ENCODE assay signal across 23 cellular contexts in the genomic region with DNA sequence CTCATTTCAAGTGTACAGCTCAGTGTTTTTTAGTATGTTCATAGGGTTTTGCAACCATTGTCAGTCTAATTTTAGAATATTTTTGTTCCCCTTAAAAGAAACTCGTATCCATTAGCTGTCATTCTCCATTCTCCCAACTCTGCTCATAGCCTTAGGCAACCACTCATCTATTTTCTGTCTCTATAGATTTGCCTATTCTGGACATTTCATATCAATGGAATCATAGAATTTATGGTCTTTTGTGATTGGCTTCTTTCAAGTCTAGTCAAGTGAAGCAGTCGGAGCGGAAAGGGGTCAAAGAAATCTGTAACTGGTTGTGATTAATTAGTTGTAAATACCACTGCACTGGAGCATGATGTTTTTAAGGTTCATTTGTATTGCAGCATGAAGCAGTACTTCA. TPM values are rescaled to one million over a fixed set of nuclear protein-coding genes. Genes with fewer than 3 reads are reported as not detected.
A peak's percentile ranks its signal among the peaks of the same experiment; 100 is the strongest.
DNase-seq lines count a peak whose midpoint lies in the region; ATAC-seq and TF ChIP-seq lines count a peak whose summit lies in the region.
"Had no signal": no experiment of that assay in that cellular context is flagged by ENCODE, and none has a peak within 500 bp of the region (broad histone marks: within the 10 kb centered on the region; RNA-seq: fewer than 3 reads in every experiment).

No MANE protein-coding gene starts in this region.

- DNase-seq in DMS153 (lab: John Stamatoyannopoulos, UW), result peak; percentile 66
- DNase-seq in NCI-H1092 (lab: John Stamatoyannopoulos, UW), result peak; percentile 59
- DNase-seq in NCI-H748 (lab: John Stamatoyannopoulos, UW; ENCODE audit: unreplicated experiment), result peak; percentile 76
- DNase-seq in esophagus muscularis mucosa (ENCODE audit: extremely low spot score), result no peak
- DNase-seq in SKM-1 treated with dmso at 0.1 percent for 144 hours (lab: John Stamatoyannopoulos, UW; ENCODE audit: unreplicated experiment), result no peak
- DNase-seq in activated CD4-positive, alpha-beta T cell treated with anti-CD3 and anti-CD28 coated beads for 36 hours, result no peak
- DNase-seq in dedifferentiated amniotic fluid mesenchymal stem cell (ENCODE audit: extremely low spot score), result no peak
- DNase-seq in activated CD8-positive, alpha-beta T cell treated with anti-CD3 and anti-CD28 coated beads for 36 hours, result no peak
- DNase-seq: activated CD4-positive, alpha-beta T cell treated with anti-CD3 and anti-CD28 coated beads, Interleukin-2, amount 10 ng/mL, durations not matched to agents 24 days and 14 days; anterior cingulate cortex; C1 segment of cervical spinal cord; cortex of kidney; glutamatergic neuron; H9; kidney; NCI-H2171 treated with DMSO at 0.1 percent for 48 hours; NCI-H526 treated with DMSO at 0.1 percent for 48 hours; PC-3 had no signal

- H3K36me3 Mint-ChIP-seq in activated CD4-positive, alpha-beta T cell treated with anti-CD3 and anti-CD28 coated beads for 36 hours (ENCODE audit: low read depth), result peaks cover 22% of the 10 kb centered on the region
- H3K36me3 Mint-ChIP-seq in activated CD8-positive, alpha-beta T cell treated with anti-CD3 and anti-CD28 coated beads for 36 hours (ENCODE audit: low read depth), result peaks cover 17% of the 10 kb centered on the region
- H3K36me3 Mint-ChIP-seq: activated naive CD4-positive, alpha-beta T cell treated with anti-CD3 and anti-CD28 coated beads, Interleukin-2, amount 50 U/mL, for 72 hours had no signal

- TF ChIP-seq POLR2A in esophagus muscularis mucosa (IDR thresholded peaks at IDR 0.05; ENCODE audit: low read depth), result no peak

- peaks cover 0 to 46% (median 25%) of the 10 kb centered on the region in 4 donors for H3K4me1 ChIP-seq in esophagus muscularis mucosa

- POLR2A ChIA-PET in activated CD4-positive, alpha-beta T cell treated with anti-CD3 and anti-CD28 coated beads for 36 hours (lab: Charles Lee), result no interaction called here
- POLR2A ChIA-PET in activated CD8-positive, alpha-beta T cell treated with anti-CD3 and anti-CD28 coated beads for 36 hours (lab: Charles Lee), result no interaction called here

- H3K9me3 Mint-ChIP-seq in activated CD4-positive, alpha-beta T cell treated with anti-CD3 and anti-CD28 coated beads for 36 hours (ENCODE audit: low read depth), result no peaks in the 10 kb centered on the region
- H3K9me3 Mint-ChIP-seq in activated CD8-positive, alpha-beta T cell treated with anti-CD3 and anti-CD28 coated beads for 36 hours, result no peaks in the 10 kb centered on the region
- H3K9me3 Mint-ChIP-seq: activated CD4-positive, alpha-beta T cell treated with anti-CD3 and anti-CD28 coated beads, Interleukin-2, amount 10 ng/mL, durations not matched to agents 24 days and 14 days; activated naive CD4-positive, alpha-beta T cell treated with anti-CD3 and anti-CD28 coated beads, Interleukin-2, amount 50 U/mL, for 72 hours; activated T-helper 1 cell treated with anti-CD3 and anti-CD28 coated beads, Interleukin-12 subunit alpha, Interleukin-12 subunit beta, Interleukin-2, Interleukin-4 antibody, amounts not matched to agents 30 ng/mL and 10 ng/mL and 1 ng/mL, durations not matched to agents 14 hours and 24 hours and 36 hours; H9 had no signal

- CTCF ChIA-PET in activated CD4-positive, alpha-beta T cell treated with anti-CD3 and anti-CD28 coated beads for 36 hours (lab: Charles Lee), result interaction anchor here (0.9 kb wide), 1 partner anchor 14 kb away, joined by 3 read pairs; no protein-coding TSS in a partner anchor
- CTCF ChIA-PET in activated CD8-positive, alpha-beta T cell treated with anti-CD3 and anti-CD28 coated beads for 36 hours (lab: Charles Lee), result no interaction called here

- 57% methylated on average over 3 of the region's 3 CpGs for WGBS in esophagus muscularis mucosa

- no peak for ATAC-seq in activated CD4-positive, alpha-beta T cell treated with anti-CD3 and anti-CD28 coated beads for 36 hours
- no peak for ATAC-seq in activated CD8-positive, alpha-beta T cell treated with anti-CD3 and anti-CD28 coated beads for 36 hours
- ATAC-seq: activated naive CD4-positive, alpha-beta T cell treated with anti-CD3 and anti-CD28 coated beads, Interleukin-2, amount 50 U/mL, for 72 hours; Right ventricle myocardium inferior had no signal

- H3K27me3 ChIP-seq in esophagus muscularis mucosa, result no peaks in the 10 kb centered on the region
- H3K27me3 ChIP-seq: tibial nerve had no signal

- no peak for TF ChIP-seq EP300 in esophagus muscularis mucosa (IDR thresholded peaks at IDR 0.05)

- no peaks in the 10 kb centered on the region for H3K9me3 ChIP-seq in esophagus muscularis mucosa
- H3K9me3 ChIP-seq: tibial nerve had no signal

- peaks cover 8 to 29% (median 19%) of the 10 kb centered on the region in 4 donors for H3K36me3 ChIP-seq in esophagus muscularis mucosa

- intact Hi-C loops in esophagus muscularis mucosa (cut with DNase I), result no loop called here
- intact Hi-C loops in activated CD4-positive, alpha-beta T cell treated with anti-CD3 and anti-CD28 coated beads for 36 hours (cut with DNase I, micrococcal nuclease), result no loop called here
- intact Hi-C loops in activated CD8-positive, alpha-beta T cell treated with anti-CD3 and anti-CD28 coated beads for 36 hours (cut with micrococcal nuclease), result no loop called here

- no peak overlapping the region for H3K27ac Mint-ChIP-seq in activated CD4-positive, alpha-beta T cell treated with anti-CD3 and anti-CD28 coated beads for 36 hours
- no peak overlapping the region for H3K27ac Mint-ChIP-seq in activated CD8-positive, alpha-beta T cell treated with anti-CD3 and anti-CD28 coated beads for 36 hours
- H3K27ac Mint-ChIP-seq: activated CD4-positive, alpha-beta T cell treated with anti-CD3 and anti-CD28 coated beads, Interleukin-2, amount 10 ng/mL, durations not matched to agents 24 days and 14 days; activated naive CD4-positive, alpha-beta T cell treated with anti-CD3 and anti-CD28 coated beads, Interleukin-2, amount 50 U/mL, for 72 hours; activated T-helper 1 cell treated with anti-CD3 and anti-CD28 coated beads, Interleukin-12 subunit alpha, Interleukin-12 subunit beta, Interleukin-2, Interleukin-4 antibody, amounts not matched to agents 30 ng/mL and 10 ng/mL and 1 ng/mL, durations not matched to agents 14 hours and 24 hours and 36 hours; progenitor cell of endocrine pancreas had no signal

- TF ChIP-seq CTCF in esophagus muscularis mucosa (IDR thresholded peaks at IDR 0.05), result no peak
- TF ChIP-seq CTCF in activated CD8-positive, alpha-beta T cell treated with anti-CD3 and anti-CD28 coated beads for 36 hours (IDR thresholded peaks at IDR 0.05), result no peak

- H3K27ac ChIP-seq in esophagus muscularis mucosa (replicated peaks in 1 of 4), result peak overlapping the region in 3 of 4 donors; percentile 24 to 50 (median 38)
- H3K27ac ChIP-seq: tibial nerve had no signal

- H3K27me3 Mint-ChIP-seq in activated CD4-positive, alpha-beta T cell treated with anti-CD3 and anti-CD28 coated beads for 36 hours, result no peaks in the 10 kb centered on the region
- no peaks in the 10 kb centered on the region for H3K27me3 Mint-ChIP-seq in activated CD8-positive, alpha-beta T cell treated with anti-CD3 and anti-CD28 coated beads for 36 hours
- H3K27me3 Mint-ChIP-seq: activated CD4-positive, alpha-beta T cell treated with anti-CD3 and anti-CD28 coated beads, Interleukin-2, amount 10 ng/mL, durations not matched to agents 24 days and 14 days; progenitor cell of endocrine pancreas had no signal

- no peaks in the 10 kb centered on the region for H3K4me1 Mint-ChIP-seq in activated CD4-positive, alpha-beta T cell treated with anti-CD3 and anti-CD28 coated beads for 36 hours
- H3K4me1 Mint-ChIP-seq in activated CD8-positive, alpha-beta T cell treated with anti-CD3 and anti-CD28 coated beads for 36 hours (ENCODE audit: low read depth), result no peaks in the 10 kb centered on the region
- H3K4me1 Mint-ChIP-seq: activated CD4-positive, alpha-beta T cell treated with anti-CD3 and anti-CD28 coated beads, Interleukin-2, amount 10 ng/mL, durations not matched to agents 24 days and 14 days; H9 had no signal

- H3K4me3 ChIP-seq in esophagus muscularis mucosa, result no peak overlapping the region
- H3K4me3 ChIP-seq: tibial nerve had no signal

- no peak overlapping the region for H3K4me3 Mint-ChIP-seq in activated CD4-positive, alpha-beta T cell treated with anti-CD3 and anti-CD28 coated beads for 36 hours
- H3K4me3 Mint-ChIP-seq in activated CD8-positive, alpha-beta T cell treated with anti-CD3 and anti-CD28 coated beads for 36 hours, result no peak overlapping the region
- H3K4me3 Mint-ChIP-seq: activated CD4-positive, alpha-beta T cell treated with anti-CD3 and anti-CD28 coated beads, Interleukin-2, amount 10 ng/mL, durations not matched to agents 24 days and 14 days; activated T-helper 1 cell treated with anti-CD3 and anti-CD28 coated beads, Interleukin-12 subunit alpha, Interleukin-12 subunit beta, Interleukin-2, Interleukin-4 antibody, amounts not matched to agents 30 ng/mL and 10 ng/mL and 1 ng/mL, durations not matched to agents 14 hours and 24 hours and 36 hours; H9 had no signal

RNA-seq across cellular contexts. Expression of gene TANGO6, which starts 42.0 kb away (rescaled TPM):
- total RNA-seq in esophagus muscularis mucosa, result 10 to 100 TPM; 15.7 to 21.3 (median 18.3) TPM
- total RNA-seq in activated CD4-positive, alpha-beta T cell treated with anti-CD3 and anti-CD28 coated beads for 36 hours, result 10 to 100 TPM; 29.7 to 31.2 TPM
- 10 to 100 TPM; 23.0 to 27.0 TPM for total RNA-seq in activated CD8-positive, alpha-beta T cell treated with anti-CD3 and anti-CD28 coated beads for 36 hours

Comparison
In these comparisons a context has a peak if more than half of its experiments do, and no peak if none do; other contexts are left out.
1. DNase-seq: peak in DMS153 (single experiment), NCI-H1092 (single experiment) and NCI-H748 (single experiment); none in esophagus muscularis mucosa (single experiment), SKM-1 treated with dmso at 0.1 percent for 144 hours (single experiment), activated CD4-positive, alpha-beta T cell treated with anti-CD3 and anti-CD28 coated beads for 36 hours (single experiment), dedifferentiated amniotic fluid mesenchymal stem cell (single experiment) and activated CD8-positive, alpha-beta T cell treated with anti-CD3 and anti-CD28 coated beads for 36 hours (single experiment).